8 cellular contexts compared by ENCODE assay signal in genomic region chr13:32587774-32588165, GRCh38. TPM values are rescaled to one million over a fixed set of nuclear protein-coding genes. Genes with fewer than 3 reads are reported as not detected.
DNase-seq lines count a peak whose midpoint lies in the region; ATAC-seq, FAIRE-seq and TF ChIP-seq lines count a peak whose summit lies in the region.

No MANE protein-coding gene starts in this region.

- no peak for TF ChIP-seq RAD21 in GM12878 (IDR thresholded peaks at IDR 0.05; ENCODE audit: insufficient read depth, low read depth, low read length)
- no peak for TF ChIP-seq RAD21 in HepG2 (CRISPR knock-in tag; IDR thresholded peaks at IDR 0.05)

- no peak for FAIRE-seq in GM12878 (lab: Jason Lieb, UNC)
- FAIRE-seq in HepG2 (lab: Jason Lieb, UNC), result no peak

- intact Hi-C loops in GM12878 (cut with micrococcal nuclease; ENCODE audit: unreplicated experiment) (loop anchor here (2.0 to 10.0 kb wide), 5 partner anchors 150 to 1135 kb away; partner anchors contain the start of gene KL), HepG2 (cut with micrococcal nuclease; ENCODE audit: unreplicated experiment) (loop anchor here (1.0 to 2.0 kb wide), 3 partner anchors 52 to 955 kb away; no protein-coding TSS in a partner anchor), tibial artery (cut with DNase I; ENCODE audit: low total_unique reads) (loop anchor here (5.0 to 10.0 kb wide), 2 partner anchors 50 to 1137 kb away; no protein-coding TSS in a partner anchor)

- SMC1A ChIA-PET in GM12878 (lab: Charles Lee; ENCODE audit: uncharacterized antibody, unreplicated experiment), result interaction anchor here (0.7 to 5.1 kb wide), 36 partner anchors 8 to 956 kb away, joined by 3 to 111 read pairs (median 4); partner anchors contain the start of genes N4BP2L1 and N4BP2L2

- H2AFZ ChIP-seq in GM12878 (ENCODE audit: control insufficient read depth, low read depth, low read length) (peak overlapping the region; percentile 51), HepG2 (ENCODE audit: low read length) (no peak overlapping the region)

- CTCF ChIA-PET in GM12878 (lab: Yijun Ruan, JAX), result interaction anchor here (0.6 to 7.3 kb wide), 26 partner anchors 8 to 1134 kb away, joined by 3 to 171 read pairs (median 6); partner anchors contain the start of gene N4BP2L2
- CTCF ChIA-PET in HepG2 (lab: Yijun Ruan, JAX; ENCODE audit: low intra/inter-chr PET ratio, low total read pairs), result interaction anchor here (1.2 kb wide), 1 partner anchor 9 kb away, joined by 3 read pairs; no protein-coding TSS in a partner anchor

- TF ChIP-seq POLR2A in GM12878 (IDR thresholded peaks at IDR 0.05; ENCODE audit: low read depth, low read length) (no peak), HepG2 (IDR thresholded peaks at IDR 0.05; ENCODE audit: insufficient read depth in 1 of 2, low read depth in 2 of 2, low read length in 2 of 2) (no peak)

- H3K36me3 ChIP-seq in GM12878 (ENCODE audit: control insufficient read depth in 2 of 2, insufficient read depth in 2 of 2, low read length in 1 of 2), result no peaks in the 10 kb centered on the region
- H3K36me3 ChIP-seq in HepG2 (replicated peaks in 1 of 2; ENCODE audit: control insufficient read depth in 1 of 2, insufficient read depth in 2 of 2, low read length in 2 of 2), result no peaks in the 10 kb centered on the region
- H3K36me3 ChIP-seq in tibial artery, result no peaks in the 10 kb centered on the region

- H3K79me2 ChIP-seq in GM12878 (ENCODE audit: control insufficient read depth, insufficient read depth, low read length) (peaks cover 57% of the 10 kb centered on the region), HepG2 (ENCODE audit: insufficient read depth, low read length) (peaks cover 54% of the 10 kb centered on the region)

- RAD21 ChIA-PET in GM12878 (lab: Charles Lee; ENCODE audit: unreplicated experiment), result interaction anchor here (0.7 to 4.4 kb wide), 29 partner anchors 9 to 1231 kb away, joined by 3 to 112 read pairs (median 4); partner anchors contain the start of gene KL

- H3K9me3 ChIP-seq in GM12878 (replicated peaks; ENCODE audit: control insufficient read depth, insufficient read depth, low read length) (no peaks in the 10 kb centered on the region), HepG2 (ENCODE audit: low read length) (no peaks in the 10 kb centered on the region), tibial artery (no peaks in the 10 kb centered on the region)

- H3K4me3 ChIP-seq in GM12865 (ENCODE audit: low read depth, low read length) (peak overlapping the region; percentile 69), GM12878 (peak overlapping the region; percentile 75), HepG2 (replicated peaks in 1 of 3; ENCODE audit: insufficient read depth in 1 of 3, low read depth in 2 of 3, low read length in 3 of 3) (peak overlapping the region; percentile 81 to 96 (median 85)), tibial artery (peak overlapping the region; percentile 71 to 88)

- TF ChIP-seq CTCF in GM12865 (IDR thresholded peaks at IDR 0.05; ENCODE audit: insufficient read depth, low read depth, low read length, missing control alignments) (no peak), GM12878 (IDR thresholded peaks at IDR 0.05 in 2 of 3, conservative IDR thresholded peaks at IDR 0.05 in 1 of 3; ENCODE audit: control insufficient read depth in 2 of 3, extremely low read depth in 1 of 3, insufficient read depth in 1 of 3, low read depth in 3 of 3, low read length in 3 of 3) (no peak), HepG2 (CRISPR knock-in tag; IDR thresholded peaks at IDR 0.05) (no peak), tibial artery (IDR thresholded peaks at IDR 0.05) (no peak)

- no peak; the same call in 1 of the 3 replicates for ATAC-seq in GM12878
- peak; percentile 2; the same call in 1 of the 3 replicates for ATAC-seq in HepG2
- ATAC-seq in GM18867 (IDR thresholded peaks at IDR 0.05; ENCODE audit: unreplicated experiment), result no peak
- ATAC-seq in HG03521 (IDR thresholded peaks at IDR 0.05; ENCODE audit: unreplicated experiment), result no peak

- WGBS in GM12878 (ENCODE audit: insufficient coverage, insufficient replicate concordance, low lambda C conversion rate, missing lambda C conversion rate), result under 1% methylated on average over 8 of the region's 8 CpGs
- WGBS in HepG2 (ENCODE audit: low lambda C conversion rate), result 2% methylated on average over 8 of the region's 8 CpGs

- BruUV-seq in GM12878 (replicated peaks; lab: Mats Ljungman, UMichigan) (TSS peak; percentile 76), HepG2 (replicated peaks; lab: Mats Ljungman, UMichigan) (no TSS peak)

- H3K9ac ChIP-seq in GM12878 (ENCODE audit: control insufficient read depth, insufficient read depth, low read length), result peak overlapping the region; percentile 87
- peak overlapping the region; percentile 75 for H3K9ac ChIP-seq in HepG2 (ENCODE audit: insufficient read depth, low read depth, low read length)

- TF ChIP-seq EP300 in GM12878 (IDR thresholded peaks at IDR 0.05; ENCODE audit: borderline replicate concordance in 1 of 2, control insufficient read depth in 1 of 2, low read depth in 2 of 2, low read length in 2 of 2) (no peak), HepG2 (IDR thresholded peaks at IDR 0.05; ENCODE audit: low read depth in 2 of 2, low read length in 2 of 2) (no peak), HepG2 (CRISPR knock-in tag; IDR thresholded peaks at IDR 0.05; ENCODE audit: borderline replicate concordance) (no peak)

- in situ Hi-C loops in GM12878 (cut with MboI), result loop anchor here (10.0 to 25.0 kb wide), 2 partner anchors 957 to 1125 kb away; no protein-coding TSS in a partner anchor
- in situ Hi-C loops in HepG2 (cut with HindIII; ENCODE audit: extremely low pct_ligation_motif_present, low pct_unique_long_range_greater_than_20kb), result loop anchor here (5.0 to 25.0 kb wide), 3 partner anchors 65 to 950 kb away; no protein-coding TSS in a partner anchor

- H3K27ac ChIP-seq in GM12878 (ENCODE audit: control insufficient read depth, insufficient read depth), result peak overlapping the region; percentile 78
- H3K27ac ChIP-seq in HepG2 (ENCODE audit: extremely low read length, insufficient read depth, low read length), result peak overlapping the region; percentile 85
- peak overlapping the region; percentile 89 to 92 for H3K27ac ChIP-seq in tibial artery

- POLR2A ChIA-PET in GM12878 (lab: Charles Lee) (interaction anchor here (0.5 to 2.2 kb wide), 5 partner anchors 47 to 273 kb away, joined by 3 to 11 read pairs (median 4); partner anchors contain the start of genes BRCA2 and ZAR1L), HepG2 (lab: Yijun Ruan, JAX) (interaction anchor here (0.9 kb wide), 1 partner anchor 63 kb away, joined by 3 read pairs; no protein-coding TSS in a partner anchor)

- DNase-seq in GM12865 (ENCODE audit: low read depth) (no peak), MV-4-11 (lab: John Stamatoyannopoulos, UW) (peak; percentile 71), GM12878 (ENCODE audit: low read depth, low spot score) (no peak), HepG2 (ENCODE audit: low spot score) (peak; percentile 9), tibial artery (no peak)
- no peak for DNase-seq in stimulated activated CD4-positive, alpha-beta T cell treated with anti-CD3 and anti-CD28 coated beads, Interleukin-1b, Interleukin-23, amount 100 ng/mL, for 48 hours

- no peaks in the 10 kb centered on the region for H3K27me3 ChIP-seq in GM12878 (replicated peaks in 1 of 2; ENCODE audit: control insufficient read depth in 2 of 2, insufficient read depth in 2 of 2, low read length in 1 of 2)
- no peaks in the 10 kb centered on the region; a peak in 1 of 5 replicates for H3K27me3 ChIP-seq in HepG2 (ENCODE audit: control insufficient read depth in 1 of 2, insufficient read depth in 2 of 2, low read length in 2 of 2)
- no peaks in the 10 kb centered on the region for H3K27me3 ChIP-seq in tibial artery

- H3K4me2 ChIP-seq in GM12878 (ENCODE audit: control insufficient read depth, insufficient read depth) (peak overlapping the region; percentile 75), HepG2 (ENCODE audit: low read depth, low read length) (peak overlapping the region; percentile 82)

- H3K4me1 ChIP-seq in GM12878 (ENCODE audit: control insufficient read depth, insufficient read depth, low read length), result peaks cover 4% of the 10 kb centered on the region; the same call in 1 of the 2 replicates
- peaks cover 35% of the 10 kb centered on the region for H3K4me1 ChIP-seq in HepG2 (ENCODE audit: insufficient read depth, low read length)
- H3K4me1 ChIP-seq in tibial artery, result peaks cover 0 to 47% (median 12%) of the 10 kb centered on the region in 4 donors

- 0 out of 2 replicates have a peak, but pooled peaks cover 3% of the 10 kb centered on the region for H4K20me1 ChIP-seq in GM12878 (ENCODE audit: control insufficient read depth, insufficient read depth)
- H4K20me1 ChIP-seq in HepG2 (ENCODE audit: insufficient read depth, low read length), result 0 out of 2 replicates have a peak, but pooled peaks cover 2% of the 10 kb centered on the region

RNA-seq across cellular contexts. Expression of gene PDS5B, which starts 1.5 kb away (rescaled TPM):
- total RNA-seq in GM12878 (2013; cell fraction: nucleolus; rRNA removed), result 168 and 176 TPM in 2 replicates
- total RNA-seq in GM12878 (2014; rRNA removed) (24.4 and 29.0 TPM in 2 replicates), GM12878 (2014; rRNA removed; fragmentation: Illumina TruSeq; extraction: Trizol) (45.2 and 50.4 TPM in 2 replicates), GM12878 (2021) (46.2 and 55.3 TPM in 2 replicates), HepG2 (2016; rRNA removed; fragmentation: Illumina TruSeq; extraction: Trizol) (24.6 and 53.7 TPM in 2 replicates)
- 10.7 TPM for polyA plus RNA-seq in GM12878 (2011; ENCODE audit: low read depth)
- polyA plus RNA-seq in GM12878 (2011; rRNA removed) (23.0 and 35.2 TPM in 2 replicates), GM12878 (2014; fragmentation: Illumina TruSeq; extraction: Trizol) (48.7 and 57.5 TPM in 2 replicates), GM12878 (2014; fragmentation: Nextera tagmentation; extraction: Ambion mirVana) (10 to 100 TPM; 15.4 to 16.0 TPM), GM12878 (2014; rRNA removed) (18.8 and 20.9 TPM in 2 replicates), GM12878 (2016; fragmentation: Nextera tagmentation; extraction: Ambion mirVana) (10 to 100 TPM; 37.0 to 38.1 TPM), HepG2 (2011; rRNA removed) (4.7 and 5.8 TPM in 2 replicates)
- 9.7 and 10.6 TPM in 2 replicates for polyA plus RNA-seq in GM12878 (2011; cell fraction: cytosol; rRNA removed)
- 22.9 and 28.0 TPM in 2 replicates for polyA plus RNA-seq in GM12878 (2011; cell fraction: nucleus; rRNA removed)
- polyA plus RNA-seq in GM12878 (2012), result 17.3 and 20.2 TPM in 2 replicates
- polyA minus RNA-seq in GM12878 (2011; rRNA and poly(A)+ RNA removed), result 33.7 and 44.0 TPM in 2 replicates
- polyA minus RNA-seq in GM12878 (2011; cell fraction: cytosol; rRNA and poly(A)+ RNA removed), result 15.8 and 22.6 TPM in 2 replicates
- 46.8 and 87.6 TPM in 2 replicates for polyA minus RNA-seq in GM12878 (2011; cell fraction: nucleus; rRNA and poly(A)+ RNA removed)
- 7.4 and 7.9 TPM in 2 replicates for total RNA-seq in HepG2 (2016; cell fraction: cytosol; rRNA removed; fragmentation: Illumina TruSeq; extraction: Trizol; ENCODE audit: low read depth)
- total RNA-seq in HepG2 (2016; cell fraction: insoluble cytoplasmic fraction; rRNA removed; fragmentation: Illumina TruSeq; extraction: Trizol), result 22.7 and 47.5 TPM in 2 replicates
- 9.7 and 11.0 TPM in 2 replicates for total RNA-seq in HepG2 (2016; cell fraction: membrane; rRNA removed; fragmentation: Illumina TruSeq; extraction: Trizol)
- total RNA-seq in HepG2 (2016; cell fraction: nucleus; rRNA removed; fragmentation: Illumina TruSeq; extraction: Trizol), result 56.7 and 57.7 TPM in 2 replicates
- polyA plus RNA-seq in HepG2 (2011; cell fraction: cytosol; rRNA removed), result 2.4 and 3.9 TPM in 2 replicates
- polyA plus RNA-seq in HepG2 (2011; cell fraction: nucleus; rRNA removed), result 6.2 and 7.3 TPM in 2 replicates
- 10.6 and 16.1 TPM in 2 replicates for polyA plus RNA-seq in HepG2 (2012)
- polyA plus RNA-seq in HepG2 (2016; cell fraction: cytosol; fragmentation: Illumina TruSeq; extraction: Trizol; ENCODE audit: low read depth), result 0.51 and 0.53 TPM in 2 replicates
- polyA plus RNA-seq in HepG2 (2016; cell fraction: insoluble cytoplasmic fraction; fragmentation: Illumina TruSeq; extraction: Trizol; ENCODE audit: low read depth), result 34.6 and 36.3 TPM in 2 replicates
- 1.4 and 2.0 TPM in 2 replicates for polyA plus RNA-seq in HepG2 (2016; cell fraction: membrane; fragmentation: Illumina TruSeq; extraction: Trizol; ENCODE audit: low read depth)
- 29.6 and 30.0 TPM in 2 replicates for polyA plus RNA-seq in HepG2 (2016; cell fraction: nucleus; fragmentation: Illumina TruSeq; extraction: Trizol; ENCODE audit: insufficient read depth, low read depth)
- polyA minus RNA-seq in HepG2 (2011; rRNA and poly(A)+ RNA removed; ENCODE audit: low replicate concordance), result 5.9 and 9.8 TPM in 2 replicates
- 17.9 and 19.7 TPM in 2 replicates for polyA minus RNA-seq in HepG2 (2011; cell fraction: cytosol; rRNA and poly(A)+ RNA removed)
- 75.3 and 79.7 TPM in 2 replicates for polyA minus RNA-seq in HepG2 (2011; cell fraction: nucleus; rRNA and poly(A)+ RNA removed)

RNA-seq across cellular contexts. Expression of gene N4BP2L2, which starts 49.2 kb away (rescaled TPM):
- 523 and 578 TPM in 2 replicates for total RNA-seq in GM12878 (2013; cell fraction: nucleolus; rRNA removed)
- total RNA-seq in GM12878 (2014; rRNA removed), result 48.7 and 69.2 TPM in 2 replicates
- 81.2 and 87.8 TPM in 2 replicates for total RNA-seq in GM12878 (2014; rRNA removed; fragmentation: Illumina TruSeq; extraction: Trizol)
- total RNA-seq in GM12878 (2021), result 49.3 and 56.2 TPM in 2 replicates
- polyA plus RNA-seq in GM12878 (2011; ENCODE audit: low read depth), result 24.2 TPM
- 87.1 and 152 TPM in 2 replicates for polyA plus RNA-seq in GM12878 (2011; rRNA removed)
- 19.5 and 20.2 TPM in 2 replicates for polyA plus RNA-seq in GM12878 (2011; cell fraction: cytosol; rRNA removed)
- polyA plus RNA-seq in GM12878 (2011; cell fraction: nucleus; rRNA removed), result 48.6 and 56.5 TPM in 2 replicates
- polyA plus RNA-seq in GM12878 (2012), result 47.3 and 52.6 TPM in 2 replicates
- polyA plus RNA-seq in GM12878 (2014; fragmentation: Illumina TruSeq; extraction: Trizol), result 62.6 and 89.4 TPM in 2 replicates
- 10 to 100 TPM; 41.7 to 59.8 TPM for polyA plus RNA-seq in GM12878 (2014; fragmentation: Nextera tagmentation; extraction: Ambion mirVana)
- 42.7 and 48.4 TPM in 2 replicates for polyA plus RNA-seq in GM12878 (2014; rRNA removed)
- polyA plus RNA-seq in GM12878 (2016; fragmentation: Nextera tagmentation; extraction: Ambion mirVana), result 10 to 100 TPM; 72.3 to 74.8 TPM
- polyA minus RNA-seq in GM12878 (2011; rRNA and poly(A)+ RNA removed), result 26.3 and 46.2 TPM in 2 replicates
- polyA minus RNA-seq in GM12878 (2011; cell fraction: cytosol; rRNA and poly(A)+ RNA removed), result 12.2 and 12.4 TPM in 2 replicates
- 30.8 and 47.7 TPM in 2 replicates for polyA minus RNA-seq in GM12878 (2011; cell fraction: nucleus; rRNA and poly(A)+ RNA removed)
- total RNA-seq in HepG2 (2016; rRNA removed; fragmentation: Illumina TruSeq; extraction: Trizol), result 81.2 and 82.6 TPM in 2 replicates
- total RNA-seq in HepG2 (2016; cell fraction: cytosol; rRNA removed; fragmentation: Illumina TruSeq; extraction: Trizol; ENCODE audit: low read depth), result 71.3 and 84.9 TPM in 2 replicates
- total RNA-seq in HepG2 (2016; cell fraction: insoluble cytoplasmic fraction; rRNA removed; fragmentation: Illumina TruSeq; extraction: Trizol), result 78.9 and 83.5 TPM in 2 replicates
- 34.9 and 44.4 TPM in 2 replicates for total RNA-seq in HepG2 (2016; cell fraction: membrane; rRNA removed; fragmentation: Illumina TruSeq; extraction: Trizol)
- total RNA-seq in HepG2 (2016; cell fraction: nucleus; rRNA removed; fragmentation: Illumina TruSeq; extraction: Trizol), result 169 and 172 TPM in 2 replicates
- 47.9 and 58.9 TPM in 2 replicates for polyA plus RNA-seq in HepG2 (2011; rRNA removed)
- polyA plus RNA-seq in HepG2 (2011; cell fraction: cytosol; rRNA removed), result 10.6 and 15.4 TPM in 2 replicates
- 60.7 and 85.4 TPM in 2 replicates for polyA plus RNA-seq in HepG2 (2011; cell fraction: nucleus; rRNA removed)
- polyA plus RNA-seq in HepG2 (2012), result 56.7 and 67.5 TPM in 2 replicates
- 2.5 and 3.0 TPM in 2 replicates for polyA plus RNA-seq in HepG2 (2016; cell fraction: cytosol; fragmentation: Illumina TruSeq; extraction: Trizol; ENCODE audit: low read depth)
- 50.8 and 51.5 TPM in 2 replicates for polyA plus RNA-seq in HepG2 (2016; cell fraction: insoluble cytoplasmic fraction; fragmentation: Illumina TruSeq; extraction: Trizol; ENCODE audit: low read depth)
- polyA plus RNA-seq in HepG2 (2016; cell fraction: membrane; fragmentation: Illumina TruSeq; extraction: Trizol; ENCODE audit: low read depth), result 6.7 and 7.0 TPM in 2 replicates
- polyA plus RNA-seq in HepG2 (2016; cell fraction: nucleus; fragmentation: Illumina TruSeq; extraction: Trizol; ENCODE audit: insufficient read depth, low read depth), result 123 and 141 TPM in 2 replicates
- 12.8 and 15.7 TPM in 2 replicates for polyA minus RNA-seq in HepG2 (2011; rRNA and poly(A)+ RNA removed; ENCODE audit: low replicate concordance)
- polyA minus RNA-seq in HepG2 (2011; cell fraction: cytosol; rRNA and poly(A)+ RNA removed), result 15.0 and 16.3 TPM in 2 replicates
- polyA minus RNA-seq in HepG2 (2011; cell fraction: nucleus; rRNA and poly(A)+ RNA removed), result 190 and 196 TPM in 2 replicates

Comparison
In these comparisons a context has a peak if more than half of its experiments do, and no peak if none do; other contexts are left out.
1. DNase-seq: peak in MV-4-11 (single experiment) and HepG2 (single experiment); none in GM12865 (single experiment), GM12878 (single experiment), tibial artery (0 of 2) and stimulated activated CD4-positive, alpha-beta T cell treated with anti-CD3 and anti-CD28 coated beads, Interleukin-1b, Interleukin-23, amount 100 ng/mL, for 48 hours (single experiment).
2. Peak in every context shown above with its lines, with median percentiles within 50 percentile points of each other: H3K4me3 ChIP-seq and H3K27ac ChIP-seq.